Comparison of ENCODE assay signal across 24 cellular contexts in the genomic region with DNA sequence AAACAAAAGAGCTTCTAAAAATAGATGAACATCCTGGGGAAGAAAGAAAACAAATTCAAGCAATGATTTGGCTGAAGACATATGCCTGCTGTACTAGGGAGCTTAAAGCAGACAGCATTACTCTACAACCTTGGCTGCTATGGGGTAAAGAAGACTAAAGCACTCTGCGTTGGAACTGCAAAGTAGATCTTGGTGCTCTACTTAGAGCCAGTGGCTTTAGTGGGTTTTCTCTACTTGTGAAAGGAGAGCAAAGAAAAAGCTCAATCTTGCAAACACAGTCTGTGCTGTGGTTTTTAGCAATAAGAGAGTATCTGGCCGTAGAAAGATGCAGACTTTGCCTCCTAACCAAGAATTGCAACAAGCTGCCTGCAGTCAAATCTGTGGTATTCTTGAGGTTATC.
"Had no signal": no experiment of that assay in that cellular context is flagged by ENCODE, and none has a peak within 500 bp of the region (broad histone marks: within the 10 kb centered on the region; RNA-seq: fewer than 3 reads in every experiment).

No MANE protein-coding gene starts in this region.

- H3K4me3 Mint-ChIP-seq: IgD-negative memory B cell; T-cell; T-helper 1 cell treated with Interleukin-12 subunit alpha and Interleukin-12 subunit beta and Interleukin-4 antibody, amounts not matched to agents 30 μg/mL and 1 μg/mL, for 36 hours had no signal

- DNase-seq: KBM-7, MV-4-11, NCI-H1048, NCI-H1105, NCI-H1417, NCI-H1436 treated with DMSO at 0.1 percent for 48 hours, NCI-H1694, NCI-H187 treated with DMSO at 0.1 percent for 48 hours, NCI-H2029 treated with DMSO at 0.1 percent for 48 hours, NCI-H2171 treated with DMSO at 0.1 percent for 48 hours, NCI-H524, NCI-H526 treated with DMSO at 0.1 percent for 48 hours, NCI-H748 treated with DMSO at 0.1 percent for 48 hours, PC-3, SHP77, SK-N-SH, SW 1271, T-cell had no signal

- H3K27ac Mint-ChIP-seq: IgD-negative memory B cell; T-cell; T-helper 1 cell treated with Interleukin-12 subunit alpha and Interleukin-12 subunit beta and Interleukin-4 antibody, amounts not matched to agents 30 μg/mL and 1 μg/mL, for 36 hours had no signal

- H3K36me3 Mint-ChIP-seq: IgD-negative memory B cell, T-cell had no signal

- H3K4me2 ChIP-seq: SK-N-SH had no signal

- H3K27ac ChIP-seq: HL-60, RWPE1 had no signal

- H3K9me3 ChIP-seq: SK-N-SH had no signal

- H3K9ac ChIP-seq: SK-N-SH had no signal

- ATAC-seq: Panc1, PC-3, T-cell had no signal

- FAIRE-seq: HTR-8/SVneo had no signal

- H3K9me3 Mint-ChIP-seq: T-helper 1 cell treated with Interleukin-12 subunit alpha and Interleukin-12 subunit beta and Interleukin-4 antibody, amounts not matched to agents 30 μg/mL and 1 μg/mL, for 36 hours had no signal

- H3K4me1 Mint-ChIP-seq: IgD-negative memory B cell, T-cell had no signal

- H3K27me3 Mint-ChIP-seq: IgD-negative memory B cell, T-cell had no signal
